ENCODE assay signal across 8 cellular contexts in genomic region chr14:77067632-77068514, GRCh38. TPM values are rescaled to one million over a fixed set of nuclear protein-coding genes. Genes with fewer than 3 reads are reported as not detected.
DNase-seq lines count a peak whose midpoint lies in the region; ATAC-seq and TF ChIP-seq lines count a peak whose summit lies in the region.

No MANE protein-coding gene starts in this region.

- no peak overlapping the region for H3K9ac ChIP-seq in adipocyte (ENCODE audit: low read length)

- H3K9me3 ChIP-seq in adipocyte (ENCODE audit: control insufficient read depth, low read length) = no peaks in the 10 kb centered on the region
- no peaks in the 10 kb centered on the region for H3K9me3 ChIP-seq in heart right ventricle

- DNase-seq in NCI-H524 (lab: John Stamatoyannopoulos, UW) (peak; percentile 74 to 77), NCI-H524 treated with DMSO at 0.1 percent for 48 hours (lab: John Stamatoyannopoulos, UW) (no peak), NAMALWA (ENCODE audit: low spot score) (peak; percentile 60), SKM-1 (lab: John Stamatoyannopoulos, UW; ENCODE audit: unreplicated experiment) (peak; percentile 16), adipocyte (ENCODE audit: low read depth) (peak; percentile 86), heart right ventricle (peak; percentile 63 to 75), retinal pigment epithelial cell (ENCODE audit: low read depth) (no peak)

- H3K36me3 ChIP-seq in adipocyte (ENCODE audit: control insufficient read depth, insufficient read depth, low read length, severe bottlenecking) = no peaks in the 10 kb centered on the region
- no peaks in the 10 kb centered on the region for H3K36me3 ChIP-seq in heart right ventricle

- ATAC-seq in heart right ventricle (peak; percentile 68 to 81 (median 74)), GM19324 (IDR thresholded peaks at IDR 0.05; ENCODE audit: low FRiP score, unreplicated experiment) (no peak)

- H3K4me1 ChIP-seq in adipocyte (ENCODE audit: control insufficient read depth, insufficient read depth, low read length) (peaks cover 11% of the 10 kb centered on the region), heart right ventricle (peaks cover 6 to 56% (median 40%) of the 10 kb centered on the region in 9 donors)

- H3K27me3 ChIP-seq in adipocyte (replicated peaks; ENCODE audit: control insufficient read depth, insufficient read depth, low read length) (peaks cover 5% of the 10 kb centered on the region), heart right ventricle (no peaks in the 10 kb centered on the region)

- peak overlapping the region in 5 of 10 donors; percentile 23 to 51 (median 38) for H3K27ac ChIP-seq in heart right ventricle

- intact Hi-C loops in heart right ventricle (cut with DNase I) = loop anchor here in 9 of 10 donors (1.0 to 5.0 kb wide), 8 partner anchors 155 to 195 kb away; no protein-coding TSS in a partner anchor

- no peak overlapping the region for H3K4me3 ChIP-seq in adipocyte (ENCODE audit: low read length)
- H3K4me3 ChIP-seq in heart right ventricle = no peak overlapping the region
- H3K4me3 ChIP-seq in retinal pigment epithelial cell (ENCODE audit: low read length) = no peak overlapping the region

- 50 to 51% methylated on average over 11 of the region's 11 CpGs for WGBS in heart right ventricle, 2 donors

- TF ChIP-seq CTCF in heart right ventricle (IDR thresholded peaks at IDR 0.05) = peak; percentile 71 to 96 (median 86)
- peak; percentile 90 for TF ChIP-seq CTCF in retinal pigment epithelial cell (conservative IDR thresholded peaks at IDR 0.05; ENCODE audit: low read depth, low read length)

RNA-seq across cellular contexts. Expression of gene CIPC, which starts 30.2 kb away (rescaled TPM):
- total RNA-seq in heart right ventricle = 10 to 100 TPM; 51.4 to 93.8 (median 64.2) TPM
- polyA plus RNA-seq in heart right ventricle = 10 to 100 TPM in 1 of 2 donors, 1 to 10 TPM in 1; 9.4 to 11.6 TPM

RNA-seq across cellular contexts. Expression of gene IRF2BPL, which starts 39.4 kb away (rescaled TPM):
- total RNA-seq in heart right ventricle = 10 to 100 TPM; 25.1 to 66.6 (median 36.4) TPM
- 10 to 100 TPM in 1 of 2 donors, 1 to 10 TPM in 1; 6.6 to 15.4 TPM for polyA plus RNA-seq in heart right ventricle

Comparison
In these comparisons a context has a peak if more than half of its experiments do, and no peak if none do; other contexts are left out.
1. DNase-seq: peak in NCI-H524 (2 of 2), NAMALWA (single experiment), SKM-1 (single experiment), adipocyte (single experiment) and heart right ventricle (2 of 2); none in NCI-H524 treated with DMSO at 0.1 percent for 48 hours (single experiment) and retinal pigment epithelial cell (single experiment).